Comparison of ENCODE assay signal across 1 cellular context in genomic region chr13:25753976-25754375, GRCh38.
TF ChIP-seq lines count a peak whose summit lies in the region.

No MANE protein-coding gene starts in this region.

TF ChIP-seq in H1, 55 proteins besides CTCF, POLR2A, EP300 and RAD21:
- TF ChIP-seq KDM5A (IDR thresholded peaks at IDR 0.05; ENCODE audit: low read length) (no peak), NANOG (IDR thresholded peaks at IDR 0.05; ENCODE audit: insufficient read depth, low read depth, low read length, poor library complexity, severe bottlenecking) (no peak), RNF2 (IDR thresholded peaks at IDR 0.05; ENCODE audit: borderline replicate concordance, low read depth, low read length, missing control alignments, poor library complexity, severe bottlenecking) (no peak), ASH2L (IDR thresholded peaks at IDR 0.05; ENCODE audit: low read length) (no peak), SP4 (IDR thresholded peaks at IDR 0.05; ENCODE audit: low read length) (no peak), YY1 (IDR thresholded peaks at IDR 0.05; ENCODE audit: low read depth, low read length) (no peak), GABPA (IDR thresholded peaks at IDR 0.05; ENCODE audit: borderline replicate concordance, insufficient read depth, low read length) (no peak), SAP30 (IDR thresholded peaks at IDR 0.05; ENCODE audit: insufficient read depth, insufficient replicate concordance, low read length) (no peak), PHF8 (conservative IDR thresholded peaks at IDR 0.05; ENCODE audit: low read depth, low read length) (no peak)
